Comparison of ENCODE assay signal across 1 cellular context in the genomic region with DNA sequence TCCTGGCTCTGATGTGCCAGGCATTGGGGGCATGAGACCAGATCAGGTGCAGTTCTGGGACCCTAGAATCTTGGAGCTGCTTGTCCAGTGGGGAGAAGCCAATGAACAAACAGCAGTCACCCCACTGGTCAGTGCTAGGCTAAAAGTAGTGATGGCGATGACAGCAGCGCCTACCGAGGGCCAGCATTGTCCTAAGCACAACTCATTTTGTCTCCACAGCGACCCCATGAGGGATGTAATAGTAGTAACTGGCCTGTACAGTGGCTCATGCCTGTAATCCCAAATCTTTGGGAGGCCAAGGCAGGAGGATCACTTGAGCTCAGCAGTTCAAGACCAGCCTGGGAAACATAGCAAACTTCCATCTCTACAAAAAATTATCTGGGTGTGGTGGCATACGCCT.
TF ChIP-seq lines count a peak whose summit lies in the region.

No MANE protein-coding gene starts in this region.

TF ChIP-seq in WTC11, 78 proteins besides CTCF, POLR2A, EP300 and RAD21 (continued from another document):
- TF ChIP-seq, protein P1, sequence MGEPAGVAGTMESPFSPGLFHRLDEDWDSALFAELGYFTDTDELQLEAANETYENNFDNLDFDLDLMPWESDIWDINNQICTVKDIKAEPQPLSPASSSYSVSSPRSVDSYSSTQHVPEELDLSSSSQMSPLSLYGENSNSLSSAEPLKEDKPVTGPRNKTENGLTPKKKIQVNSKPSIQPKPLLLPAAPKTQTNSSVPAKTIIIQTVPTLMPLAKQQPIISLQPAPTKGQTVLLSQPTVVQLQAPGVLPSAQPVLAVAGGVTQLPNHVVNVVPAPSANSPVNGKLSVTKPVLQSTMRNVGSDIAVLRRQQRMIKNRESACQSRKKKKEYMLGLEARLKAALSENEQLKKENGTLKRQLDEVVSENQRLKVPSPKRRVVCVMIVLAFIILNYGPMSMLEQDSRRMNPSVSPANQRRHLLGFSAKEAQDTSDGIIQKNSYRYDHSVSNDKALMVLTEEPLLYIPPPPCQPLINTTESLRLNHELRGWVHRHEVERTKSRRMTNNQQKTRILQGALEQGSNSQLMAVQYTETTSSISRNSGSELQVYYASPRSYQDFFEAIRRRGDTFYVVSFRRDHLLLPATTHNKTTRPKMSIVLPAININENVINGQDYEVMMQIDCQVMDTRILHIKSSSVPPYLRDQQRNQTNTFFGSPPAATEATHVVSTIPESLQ (CRISPR knock-in tag; IDR thresholded peaks at IDR 0.05) = no peak
- TF ChIP-seq ZNF263 (CRISPR knock-in tag; IDR thresholded peaks at IDR 0.05; ENCODE audit: low read depth) = no peak
